9 cellular contexts compared by ENCODE assay signal in the genomic region with DNA sequence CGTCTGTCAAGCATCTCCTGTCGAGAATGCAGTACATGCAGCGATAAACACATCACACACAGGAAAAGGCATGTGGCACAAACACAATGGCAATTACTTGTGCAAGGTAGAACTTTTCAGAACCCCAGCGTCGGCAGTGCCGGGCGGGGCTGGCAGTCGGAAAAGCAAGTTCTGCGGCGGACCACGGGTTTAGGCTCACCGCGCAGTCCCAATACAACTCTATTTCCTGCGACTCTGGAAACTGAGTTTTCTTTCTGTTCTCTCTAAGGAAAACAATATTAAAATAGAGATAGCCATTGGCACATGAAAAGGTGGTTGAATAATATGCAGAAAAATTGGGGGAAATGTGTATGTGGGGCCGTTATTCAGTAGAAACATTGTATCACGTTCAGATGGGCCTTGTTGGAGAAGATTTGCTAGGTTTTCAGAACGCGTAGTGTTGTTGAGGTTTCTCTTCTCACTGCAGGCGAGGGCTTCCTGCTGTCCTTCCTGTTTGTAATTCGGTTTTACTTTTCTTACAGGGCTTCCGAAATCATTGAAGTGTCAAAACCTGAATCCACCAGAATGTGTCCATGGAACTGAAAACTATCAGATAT.
DNase-seq lines count a peak whose midpoint lies in the region; ATAC-seq, FAIRE-seq and TF ChIP-seq lines count a peak whose summit lies in the region.
"Had no signal": no experiment of that assay in that cellular context is flagged by ENCODE, and none has a peak within 500 bp of the region (broad histone marks: within the 10 kb centered on the region; RNA-seq: fewer than 3 reads in every experiment).

No MANE protein-coding gene starts in this region.

- no peaks in the 10 kb centered on the region for H3K27me3 Mint-ChIP-seq in activated naive CD8-positive, alpha-beta T cell treated with anti-CD3 and anti-CD28 coated beads, Interleukin-2, amount 50 U/mL, for 24 hours
- H3K27me3 Mint-ChIP-seq in naive thymus-derived CD8-positive, alpha-beta T cell = peaks cover 0 to 4% (median 2%) of the 10 kb centered on the region in 5 donors
- H3K27me3 Mint-ChIP-seq in progenitor cell of endocrine pancreas = peaks cover 43% of the 10 kb centered on the region

- H3K36me3 Mint-ChIP-seq in activated naive CD8-positive, alpha-beta T cell treated with anti-CD3 and anti-CD28 coated beads, Interleukin-2, amount 50 U/mL, for 24 hours (ENCODE audit: low read depth) = no peaks in the 10 kb centered on the region
- no peaks in the 10 kb centered on the region for H3K36me3 Mint-ChIP-seq in naive thymus-derived CD8-positive, alpha-beta T cell
- peaks cover 8% of the 10 kb centered on the region for H3K36me3 Mint-ChIP-seq in progenitor cell of endocrine pancreas (ENCODE audit: insufficient read depth)

- H3K27ac Mint-ChIP-seq in activated naive CD8-positive, alpha-beta T cell treated with anti-CD3 and anti-CD28 coated beads, Interleukin-2, amount 50 U/mL, for 24 hours = peak overlapping the region; percentile 42
- peak overlapping the region; percentile 84 to 98 (median 93) for H3K27ac Mint-ChIP-seq in naive thymus-derived CD8-positive, alpha-beta T cell
- no peak overlapping the region for H3K27ac Mint-ChIP-seq in progenitor cell of endocrine pancreas

- no peaks in the 10 kb centered on the region for H3K9me3 Mint-ChIP-seq in activated naive CD8-positive, alpha-beta T cell treated with anti-CD3 and anti-CD28 coated beads, Interleukin-2, amount 50 U/mL, for 24 hours
- H3K9me3 Mint-ChIP-seq in naive thymus-derived CD8-positive, alpha-beta T cell = peaks cover 0 to 3% (median 0%) of the 10 kb centered on the region in 9 donors
- H3K9me3 Mint-ChIP-seq in progenitor cell of endocrine pancreas (ENCODE audit: low read depth) = peaks cover 6% of the 10 kb centered on the region

- no peak for FAIRE-seq in urothelium cell line (lab: Jason Lieb, UNC)

- TF ChIP-seq CTCF in progenitor cell of endocrine pancreas (IDR thresholded peaks at IDR 0.05; ENCODE audit: unreplicated experiment) = no peak

- DNase-seq in activated naive CD8-positive, alpha-beta T cell treated with anti-CD3 and anti-CD28 coated beads, Interleukin-2, amount 50 U/mL, for 24 hours = no peak
- no peak for DNase-seq in naive thymus-derived CD8-positive, alpha-beta T cell
- DNase-seq in NCI-H1092 (lab: John Stamatoyannopoulos, UW) (no peak), C1 segment of cervical spinal cord (lab: John Stamatoyannopoulos, UW) (no peak), urothelium cell line (ENCODE audit: low spot score) (no peak), progenitor cell of endocrine pancreas (ENCODE audit: low spot score, unreplicated experiment) (no peak)
- DNase-seq: amniotic stem cell had no signal

- ATAC-seq in GM18519 (IDR thresholded peaks at IDR 0.05; ENCODE audit: low FRiP score, unreplicated experiment) (peak; percentile 36), HG02973 (IDR thresholded peaks at IDR 0.05; ENCODE audit: unreplicated experiment) (peak; percentile 22)
- ATAC-seq in activated naive CD8-positive, alpha-beta T cell treated with anti-CD3 and anti-CD28 coated beads, Interleukin-2, amount 50 U/mL, for 24 hours = peak; percentile 7
- ATAC-seq in naive thymus-derived CD8-positive, alpha-beta T cell = peak; percentile 85 to 87

- H3K4me1 Mint-ChIP-seq in activated naive CD8-positive, alpha-beta T cell treated with anti-CD3 and anti-CD28 coated beads, Interleukin-2, amount 50 U/mL, for 24 hours = peaks cover 7% of the 10 kb centered on the region
- peaks cover 5 to 13% (median 10%) of the 10 kb centered on the region in 4 donors for H3K4me1 Mint-ChIP-seq in naive thymus-derived CD8-positive, alpha-beta T cell
- peaks cover 6% of the 10 kb centered on the region for H3K4me1 Mint-ChIP-seq in progenitor cell of endocrine pancreas (ENCODE audit: low read depth)

- POLR2A ChIA-PET in naive thymus-derived CD8-positive, alpha-beta T cell (lab: Charles Lee) = no interaction called here

- peak overlapping the region; percentile 61 for H3K4me3 Mint-ChIP-seq in activated naive CD8-positive, alpha-beta T cell treated with anti-CD3 and anti-CD28 coated beads, Interleukin-2, amount 50 U/mL, for 24 hours
- peak overlapping the region; percentile 86 to 94 (median 90) for H3K4me3 Mint-ChIP-seq in naive thymus-derived CD8-positive, alpha-beta T cell
- H3K4me3 Mint-ChIP-seq in progenitor cell of endocrine pancreas (ENCODE audit: low read depth) = no peak overlapping the region

Comparison
In these comparisons a context has a peak if more than half of its experiments do, and no peak if none do; other contexts are left out.
1. ATAC-seq: peak in every context shown above with its lines; median percentile 86 in naive thymus-derived CD8-positive, alpha-beta T cell; 36 in GM18519; 22 in HG02973; 7 in activated naive CD8-positive, alpha-beta T cell treated with anti-CD3 and anti-CD28 coated beads, Interleukin-2, amount 50 U/mL, for 24 hours.